9 cellular contexts compared by ENCODE assay signal in genomic region chr9:2570615-2571479, GRCh38. TPM values are rescaled to one million over a fixed set of nuclear protein-coding genes. Genes with fewer than 3 reads are reported as not detected.
DNase-seq lines count a peak whose midpoint lies in the region; ATAC-seq, FAIRE-seq and TF ChIP-seq lines count a peak whose summit lies in the region.
"Had no signal": no experiment of that assay in that cellular context is flagged by ENCODE, and none has a peak within 500 bp of the region (broad histone marks: within the 10 kb centered on the region; RNA-seq: fewer than 3 reads in every experiment).

No MANE protein-coding gene starts in this region.

- peak overlapping the region; percentile 72 for H3K4me2 ChIP-seq in A549

- CTCF ChIA-PET in A549 (lab: Yijun Ruan, JAX): no interaction called here

- peak; percentile 8 to 78 for DNase-seq in A549 (ENCODE audit: low read depth in 1 of 2, low spot score in 1 of 2)
- DNase-seq in NCI-H2107 treated with DMSO at 0.1 percent for 48 hours (lab: John Stamatoyannopoulos, UW; ENCODE audit: unreplicated experiment): peak; percentile 80
- peak; percentile 27 for DNase-seq in activated naive CD8-positive, alpha-beta T cell treated with anti-CD3 and anti-CD28 coated beads, Interleukin-2, amount 50 U/mL, for 24 hours
- peak; percentile 56 for DNase-seq in kidney glomerular epithelial cell (lab: John Stamatoyannopoulos, UW)
- DNase-seq in stimulated activated effector memory CD8-positive, alpha-beta T cell treated with anti-CD3 and anti-CD28 coated beads, Interleukin-12 subunit alpha, Interleukin-12 subunit beta, amount 100 ng/mL, for 72 hours (ENCODE audit: low spot score in 2 of 2): peak; percentile 24 to 60
- no peak for DNase-seq in WERI-Rb-1

- TF ChIP-seq EP300 in A549 (IDR thresholded peaks at IDR 0.05): no peak; a peak in 1 of 5 replicates

- WGBS in A549 (ENCODE audit: missing lambda C conversion rate): 30% methylated on average over 7 of the region's 7 CpGs

- POLR2A ChIA-PET in A549 (lab: Yijun Ruan, JAX): no interaction called here

- H3K36me3 ChIP-seq in WERI-Rb-1: no peaks in the 10 kb centered on the region

- H3K27ac ChIP-seq in A549 (peak overlapping the region; percentile 25 to 67; a peak in 4 of 6 replicates), WERI-Rb-1 (no peak overlapping the region)

- H3K4me1 Mint-ChIP-seq in activated naive CD8-positive, alpha-beta T cell treated with anti-CD3 and anti-CD28 coated beads, Interleukin-2, amount 50 U/mL, for 24 hours: no peaks in the 10 kb centered on the region
- H3K4me1 Mint-ChIP-seq in stimulated activated effector memory CD8-positive, alpha-beta T cell treated with anti-CD3 and anti-CD28 coated beads, Interleukin-12 subunit alpha, Interleukin-12 subunit beta, amount 100 ng/mL, for 72 hours: no peaks in the 10 kb centered on the region

- H3K9me3 ChIP-seq in A549 (no peaks in the 10 kb centered on the region), WERI-Rb-1 (ENCODE audit: severe bottlenecking) (no peaks in the 10 kb centered on the region)

- ATAC-seq in A549 (peak; percentile 84 to 89), GM18499 (IDR thresholded peaks at IDR 0.05; ENCODE audit: insufficient read depth, unreplicated experiment) (peak; percentile 89), HG03060 (IDR thresholded peaks at IDR 0.05; ENCODE audit: low read depth, unreplicated experiment) (peak; percentile 98)
- peak; percentile 96 for ATAC-seq in activated naive CD8-positive, alpha-beta T cell treated with anti-CD3 and anti-CD28 coated beads, Interleukin-2, amount 50 U/mL, for 24 hours
- peak; percentile 99 for ATAC-seq in stimulated activated effector memory CD8-positive, alpha-beta T cell treated with anti-CD3 and anti-CD28 coated beads, Interleukin-12 subunit alpha, Interleukin-12 subunit beta, amount 100 ng/mL, for 72 hours

- no peak overlapping the region for H3K4me3 Mint-ChIP-seq in activated naive CD8-positive, alpha-beta T cell treated with anti-CD3 and anti-CD28 coated beads, Interleukin-2, amount 50 U/mL, for 24 hours
- no peak overlapping the region for H3K4me3 Mint-ChIP-seq in stimulated activated effector memory CD8-positive, alpha-beta T cell treated with anti-CD3 and anti-CD28 coated beads, Interleukin-12 subunit alpha, Interleukin-12 subunit beta, amount 100 ng/mL, for 72 hours
- H3K4me3 Mint-ChIP-seq: stimulated activated naive CD8-positive, alpha-beta T cell treated with anti-CD3 and anti-CD28 coated beads, Interleukin-15, Interleukin-2, amounts not matched to agents 100 ng/mL and 50 ng/mL, for 24 hours had no signal

- FAIRE-seq in A549 (lab: Jason Lieb, UNC): no peak

- no peak for TF ChIP-seq POLR2A in A549 (IDR thresholded peaks at IDR 0.05; ENCODE audit: low read length)

- no peak overlapping the region for H3K27ac Mint-ChIP-seq in activated naive CD8-positive, alpha-beta T cell treated with anti-CD3 and anti-CD28 coated beads, Interleukin-2, amount 50 U/mL, for 24 hours
- no peak overlapping the region for H3K27ac Mint-ChIP-seq in stimulated activated effector memory CD8-positive, alpha-beta T cell treated with anti-CD3 and anti-CD28 coated beads, Interleukin-12 subunit alpha, Interleukin-12 subunit beta, amount 100 ng/mL, for 72 hours
- H3K27ac Mint-ChIP-seq: stimulated activated naive CD8-positive, alpha-beta T cell treated with anti-CD3 and anti-CD28 coated beads, Interleukin-15, Interleukin-2, amounts not matched to agents 100 ng/mL and 50 ng/mL, for 24 hours had no signal

- TF ChIP-seq CTCF in A549 (IDR thresholded peaks at IDR 0.05) (no peak), WERI-Rb-1 (IDR thresholded peaks at IDR 0.05; ENCODE audit: low read depth, low read length) (no peak)

- H3K4me3 ChIP-seq in A549 (no peak overlapping the region), WERI-Rb-1 (ENCODE audit: low read depth, low read length) (no peak overlapping the region)

- H3K36me3 Mint-ChIP-seq in activated naive CD8-positive, alpha-beta T cell treated with anti-CD3 and anti-CD28 coated beads, Interleukin-2, amount 50 U/mL, for 24 hours (ENCODE audit: low read depth): no peaks in the 10 kb centered on the region
- H3K36me3 Mint-ChIP-seq in stimulated activated effector memory CD8-positive, alpha-beta T cell treated with anti-CD3 and anti-CD28 coated beads, Interleukin-12 subunit alpha, Interleukin-12 subunit beta, amount 100 ng/mL, for 72 hours: no peaks in the 10 kb centered on the region

- H3K4me1 ChIP-seq in A549: peaks cover 44% of the 10 kb centered on the region

- no peaks in the 10 kb centered on the region for H3K9me3 Mint-ChIP-seq in activated naive CD8-positive, alpha-beta T cell treated with anti-CD3 and anti-CD28 coated beads, Interleukin-2, amount 50 U/mL, for 24 hours
- no peaks in the 10 kb centered on the region for H3K9me3 Mint-ChIP-seq in stimulated activated effector memory CD8-positive, alpha-beta T cell treated with anti-CD3 and anti-CD28 coated beads, Interleukin-12 subunit alpha, Interleukin-12 subunit beta, amount 100 ng/mL, for 72 hours
- H3K9me3 Mint-ChIP-seq: stimulated activated naive CD8-positive, alpha-beta T cell treated with anti-CD3 and anti-CD28 coated beads, Interleukin-15, Interleukin-2, amounts not matched to agents 100 ng/mL and 50 ng/mL, for 24 hours had no signal

- TF ChIP-seq RAD21 in A549 (conservative IDR thresholded peaks at IDR 0.05 in 1 of 2, IDR thresholded peaks at IDR 0.05 in 1 of 2): 0 out of 5 replicates have a peak, but pooled peaks of 1 of the 2 experiments have one; percentile 14

- peaks cover 3% of the 10 kb centered on the region for H3K27me3 Mint-ChIP-seq in activated naive CD8-positive, alpha-beta T cell treated with anti-CD3 and anti-CD28 coated beads, Interleukin-2, amount 50 U/mL, for 24 hours

- no peaks in the 10 kb centered on the region for H3K27me3 ChIP-seq in WERI-Rb-1 (ENCODE audit: insufficient read depth, low read depth, severe bottlenecking)

TF ChIP-seq in A549, 52 proteins besides CTCF, POLR2A, EP300 and RAD21:
- TF ChIP-seq EHMT2 (IDR thresholded peaks at IDR 0.05; ENCODE audit: low read depth) (no peak), CBX2 (IDR thresholded peaks at IDR 0.05; ENCODE audit: borderline replicate concordance, low read depth) (no peak), SREBF2 (IDR thresholded peaks at IDR 0.05) (no peak), KDM1A (IDR thresholded peaks at IDR 0.05; ENCODE audit: low read depth) (no peak), RARB (CRISPR knock-in tag; IDR thresholded peaks at IDR 0.05) (no peak), CHD4 (IDR thresholded peaks at IDR 0.05; ENCODE audit: borderline replicate concordance) (no peak), TFCP2L1 (CRISPR knock-in tag; IDR thresholded peaks at IDR 0.05) (no peak), RNF2 (IDR thresholded peaks at IDR 0.05; ENCODE audit: borderline replicate concordance, low read depth) (no peak), JUNB (IDR thresholded peaks at IDR 0.05) (no peak), POLR2AphosphoS2 (conservative IDR thresholded peaks at IDR 0.05; ENCODE audit: low read length) (no peak), HEYL (CRISPR knock-in tag; IDR thresholded peaks at IDR 0.05) (no peak), CBX8 (IDR thresholded peaks at IDR 0.05) (no peak), JUN (IDR thresholded peaks at IDR 0.05) (0 out of 5 replicates have a peak, but pooled peaks of 1 of the 2 experiments have one; percentile 35), RFX5 (IDR thresholded peaks at IDR 0.05) (no peak), CEBPB (IDR thresholded peaks at IDR 0.05) (0 out of 4 replicates have a peak, but pooled peaks of 1 of the 2 experiments have one; percentile 18), BHLHE40 (IDR thresholded peaks at IDR 0.05; ENCODE audit: low read depth, low read length) (no peak), FOSL2 (IDR thresholded peaks at IDR 0.05) (0 out of 2 replicates have a peak, but pooled peaks have one; percentile 7), FOSL2 (CRISPR knock-in tag; IDR thresholded peaks at IDR 0.05) (peak; percentile 73), NPAS2 (CRISPR knock-in tag; IDR thresholded peaks at IDR 0.05; ENCODE audit: borderline replicate concordance) (no peak), ZNF302 (CRISPR knock-in tag; IDR thresholded peaks at IDR 0.05) (no peak), HES2 (IDR thresholded peaks at IDR 0.05) (no peak), RCOR1 (IDR thresholded peaks at IDR 0.05; ENCODE audit: low read depth, low read length) (no peak), HOXB5 (CRISPR knock-in tag; IDR thresholded peaks at IDR 0.05) (no peak), FOSB (CRISPR knock-in tag; IDR thresholded peaks at IDR 0.05) (no peak), USF2 (IDR thresholded peaks at IDR 0.05) (no peak), ZC3H11A (IDR thresholded peaks at IDR 0.05) (no peak)

RNA-seq across cellular contexts. Expression of gene VLDLR, which starts 50.7 kb away (rescaled TPM):
- polyA plus RNA-seq in A549 (2011; rRNA removed) (49.0 and 55.9 TPM in 2 replicates), A549 (2017; fragmentation: RNase III; extraction: RNeasy Plus Mini Kit Qiagen cat#74134 plus additional on column Dnase treatment) (27.9 to 29.9 TPM (median 28.6 TPM) in 3 replicates)
- polyA plus RNA-seq in A549 (2012; cell fraction: cytosol; rRNA removed): 10.7 and 11.5 TPM in 2 replicates
- 18.0 and 18.5 TPM in 2 replicates for polyA plus RNA-seq in A549 (2012; cell fraction: nucleus; rRNA removed)
- polyA minus RNA-seq in A549 (2011; rRNA and poly(A)+ RNA removed): 47.1 and 50.0 TPM in 2 replicates
